Comparison of ENCODE assay signal across 8 cellular contexts in the genomic region with DNA sequence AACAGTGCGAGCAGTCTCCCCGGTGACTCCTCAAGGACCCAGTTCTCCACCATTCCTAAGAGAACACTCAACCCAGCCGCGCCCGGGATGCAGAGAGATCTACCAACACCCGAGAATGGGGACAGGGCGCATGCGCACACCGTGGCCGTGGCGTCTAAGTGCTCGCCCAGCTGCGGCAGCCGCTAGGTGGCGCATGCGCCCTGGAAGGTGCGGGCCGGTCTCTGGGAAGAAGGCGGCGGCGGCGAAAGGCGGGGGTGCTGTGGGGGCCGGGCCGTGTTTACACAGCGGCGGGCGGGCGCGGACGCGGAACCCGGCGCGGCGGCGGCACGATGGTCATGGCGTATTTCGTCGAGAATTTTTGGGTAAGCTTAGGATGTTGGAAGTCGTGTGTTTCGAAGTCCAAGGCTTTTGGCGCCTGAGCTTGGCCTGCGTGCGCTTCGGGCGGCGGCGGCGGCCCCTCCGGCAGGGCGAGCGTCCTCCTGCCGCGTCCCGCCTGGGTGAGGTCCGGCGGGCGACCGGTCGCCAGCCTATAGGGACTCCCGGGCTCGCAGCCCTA. TPM values are rescaled to one million over a fixed set of nuclear protein-coding genes. Genes with fewer than 3 reads are reported as not detected.
A peak's percentile ranks its signal among the peaks of the same experiment; 100 is the strongest.
DNase-seq lines count a peak whose midpoint lies in the region; ATAC-seq and TF ChIP-seq lines count a peak whose summit lies in the region.

A gene with protein sequence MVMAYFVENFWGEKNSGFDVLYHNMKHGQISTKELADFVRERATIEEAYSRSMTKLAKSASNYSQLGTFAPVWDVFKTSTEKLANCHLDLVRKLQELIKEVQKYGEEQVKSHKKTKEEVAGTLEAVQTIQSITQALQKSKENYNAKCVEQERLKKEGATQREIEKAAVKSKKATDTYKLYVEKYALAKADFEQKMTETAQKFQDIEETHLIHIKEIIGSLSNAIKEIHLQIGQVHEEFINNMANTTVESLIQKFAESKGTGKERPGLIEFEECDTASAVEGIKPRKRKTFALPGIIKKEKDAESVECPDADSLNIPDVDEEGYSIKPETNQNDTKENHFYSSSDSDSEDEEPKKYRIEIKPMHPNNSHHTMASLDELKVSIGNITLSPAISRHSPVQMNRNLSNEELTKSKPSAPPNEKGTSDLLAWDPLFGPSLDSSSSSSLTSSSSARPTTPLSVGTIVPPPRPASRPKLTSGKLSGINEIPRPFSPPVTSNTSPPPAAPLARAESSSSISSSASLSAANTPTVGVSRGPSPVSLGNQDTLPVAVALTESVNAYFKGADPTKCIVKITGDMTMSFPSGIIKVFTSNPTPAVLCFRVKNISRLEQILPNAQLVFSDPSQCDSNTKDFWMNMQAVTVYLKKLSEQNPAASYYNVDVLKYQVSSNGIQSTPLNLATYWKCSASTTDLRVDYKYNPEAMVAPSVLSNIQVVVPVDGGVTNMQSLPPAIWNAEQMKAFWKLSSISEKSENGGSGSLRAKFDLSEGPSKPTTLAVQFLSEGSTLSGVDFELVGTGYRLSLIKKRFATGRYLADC (plus strand): TSS at position 274 of the 556 bp plus-strand sequence. CDS start 56 bp downstream, at position 330.

- H3K4me3 Mint-ChIP-seq in natural killer cell treated with Interleukin-12 subunit alpha and Interleukin-12 subunit beta and Interleukin-15 and Interleukin-18, amount 100 ng/mL, for 72 hours: peak within 1 kb of the TSS; percentile 96

- H3K27ac ChIP-seq in RWPE1: peak within 1 kb of the TSS; percentile 97

- TF ChIP-seq CTCF in LNCaP clone FGC (IDR thresholded peaks at IDR 0.05; ENCODE audit: control insufficient read depth, extremely low read depth, insufficient read depth): peak; percentile 98
- peak; percentile 98 for TF ChIP-seq CTCF in RWPE1 (conservative IDR thresholded peaks at IDR 0.05; ENCODE audit: low read depth)
- TF ChIP-seq CTCF in fibroblast of pulmonary artery (IDR thresholded peaks at IDR 0.05; ENCODE audit: low read length, missing control alignments): peak; percentile 52

- H3K4me1 Mint-ChIP-seq in natural killer cell treated with Interleukin-12 subunit alpha and Interleukin-12 subunit beta and Interleukin-15 and Interleukin-18, amount 100 ng/mL, for 72 hours (ENCODE audit: low read depth in 2 of 2): peaks cover 12 to 16% of the 10 kb centered on the region in 2 donors

- POLR2A ChIA-PET in RWPE1 (lab: Yijun Ruan, JAX; ENCODE audit: low non-redundant PET): interaction anchor here (0.7 kb wide), 1 partner anchor 37 kb away, joined by 3 read pairs; no protein-coding TSS in a partner anchor

- DNase-seq in ELF-1 (ENCODE audit: low read depth, low spot score): peak; percentile 97
- DNase-seq in H4 (ENCODE audit: low spot score): peak; percentile 95
- peak; percentile 80 for DNase-seq in LNCaP clone FGC (ENCODE audit: low read depth)
- DNase-seq in RWPE1 (ENCODE audit: low spot score): peak; percentile 100
- DNase-seq in activated effector memory CD4-positive, alpha-beta T cell treated with Interleukin-2 at 50 U/mL for 16 hours: peak; percentile 88
- peak; percentile 97 for DNase-seq in fibroblast of pulmonary artery (ENCODE audit: low read depth)
- DNase-seq in natural killer cell treated with Interleukin-12 subunit alpha and Interleukin-12 subunit beta and Interleukin-15 and Interleukin-18, amount 100 ng/mL, for 72 hours (ENCODE audit: low spot score): peak; percentile 98
- DNase-seq in stimulated activated naive CD4-positive, alpha-beta T cell treated with Interleukin-2 at 50 U/mL for 16 hours (lab: John Stamatoyannopoulos, UW): peak; percentile 92

- ATAC-seq in natural killer cell treated with Interleukin-12 subunit alpha and Interleukin-12 subunit beta and Interleukin-15 and Interleukin-18, amount 100 ng/mL, for 72 hours: peak; percentile 99

- H3K27ac Mint-ChIP-seq in natural killer cell treated with Interleukin-12 subunit alpha and Interleukin-12 subunit beta and Interleukin-15 and Interleukin-18, amount 100 ng/mL, for 72 hours: peak within 1 kb of the TSS; percentile 83 to 92

- peaks cover 0 to 6% of the 10 kb centered on the region in 2 donors for H3K27me3 Mint-ChIP-seq in natural killer cell treated with Interleukin-12 subunit alpha and Interleukin-12 subunit beta and Interleukin-15 and Interleukin-18, amount 100 ng/mL, for 72 hours

- CTCF ChIA-PET in RWPE1 (lab: Yijun Ruan, JAX): interaction anchor here (0.5 to 2.1 kb wide), 7 partner anchors 14 to 246 kb away, joined by 3 to 8 read pairs (median 4); no protein-coding TSS in a partner anchor

- no peaks in the 10 kb centered on the region for H3K9me3 Mint-ChIP-seq in natural killer cell treated with Interleukin-12 subunit alpha and Interleukin-12 subunit beta and Interleukin-15 and Interleukin-18, amount 100 ng/mL, for 72 hours

- no peaks in the 10 kb centered on the region for H3K36me3 Mint-ChIP-seq in natural killer cell treated with Interleukin-12 subunit alpha and Interleukin-12 subunit beta and Interleukin-15 and Interleukin-18, amount 100 ng/mL, for 72 hours

- peak within 1 kb of the TSS; percentile 58 for H3K4me3 ChIP-seq in LNCaP clone FGC (ENCODE audit: low read depth, low read length)
- peak within 1 kb of the TSS; percentile 74 for H3K4me3 ChIP-seq in fibroblast of pulmonary artery (replicated peaks; ENCODE audit: low read depth, low read length)

RNA-seq across cellular contexts. Expression of the gene that starts here (rescaled TPM):
- total RNA-seq in H4 (2014; rRNA removed; shearing (Covaris generic)): 2.4 and 4.1 TPM in 2 replicates
- 1 to 10 TPM; 3.4 to 7.1 TPM for total RNA-seq in natural killer cell treated with Interleukin-12 subunit alpha and Interleukin-12 subunit beta and Interleukin-15 and Interleukin-18, amount 100 ng/mL, for 72 hours

Comparison
In these comparisons a context has a peak if more than half of its experiments do, and no peak if none do; other contexts are left out.
1. Peak in every context shown above with its lines: DNase-seq, ATAC-seq, H3K4me3 ChIP-seq and H3K27ac ChIP-seq.